ENCODE assay signal across 1 cellular context in the genomic region with DNA sequence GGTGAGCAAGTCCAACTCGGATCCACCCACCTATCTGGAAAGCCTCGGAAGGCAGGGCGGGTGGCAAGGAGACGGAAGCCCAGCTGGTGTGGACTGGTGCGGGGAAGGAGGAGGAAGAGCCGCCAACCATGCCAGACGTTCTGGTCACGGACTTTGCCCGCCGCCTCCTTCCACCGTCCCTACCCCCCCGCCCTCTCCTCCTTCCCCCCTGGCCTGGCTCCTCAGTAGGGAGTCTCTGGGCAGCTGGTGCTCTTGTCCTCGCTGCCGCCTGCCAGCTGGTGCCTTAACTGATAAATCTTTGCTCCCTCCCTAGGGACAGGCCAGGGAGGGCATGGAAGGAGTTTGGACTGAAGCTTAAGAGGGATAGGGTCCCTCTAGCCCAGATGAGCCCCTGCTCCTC.
TF ChIP-seq lines count a peak whose summit lies in the region.

No MANE protein-coding gene starts in this region.

TF ChIP-seq in H1, 55 proteins besides CTCF, POLR2A, EP300 and RAD21:
- no peak for TF ChIP-seq SUZ12 (IDR thresholded peaks at IDR 0.05; ENCODE audit: low read length)
- no peak for TF ChIP-seq SIN3A (conservative IDR thresholded peaks at IDR 0.05 in 1 of 2, IDR thresholded peaks at IDR 0.05 in 1 of 2; ENCODE audit: low read depth in 1 of 2, low read length in 2 of 2)
- no peak for TF ChIP-seq BCL11A (IDR thresholded peaks at IDR 0.05; ENCODE audit: low read depth in 2 of 2, low read length in 2 of 2)
- TF ChIP-seq, protein P1, sequence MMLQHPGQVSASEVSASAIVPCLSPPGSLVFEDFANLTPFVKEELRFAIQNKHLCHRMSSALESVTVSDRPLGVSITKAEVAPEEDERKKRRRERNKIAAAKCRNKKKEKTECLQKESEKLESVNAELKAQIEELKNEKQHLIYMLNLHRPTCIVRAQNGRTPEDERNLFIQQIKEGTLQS (IDR thresholded peaks at IDR 0.05; ENCODE audit: insufficient read depth, low read depth, low read length), result no peak
- no peak for TF ChIP-seq CHD2 (IDR thresholded peaks at IDR 0.05; ENCODE audit: low read length)
- no peak for TF ChIP-seq POU5F1 (IDR thresholded peaks at IDR 0.05; ENCODE audit: low read depth, low read length)
- no peak for TF ChIP-seq YY1 (IDR thresholded peaks at IDR 0.05; ENCODE audit: low read depth, low read length)
- no peak for TF ChIP-seq SRF (IDR thresholded peaks at IDR 0.05; ENCODE audit: low read depth, low read length)
- TF ChIP-seq NRF1 (IDR thresholded peaks at IDR 0.05; ENCODE audit: low read depth, low read length), result no peak
- TF ChIP-seq, protein P2, sequence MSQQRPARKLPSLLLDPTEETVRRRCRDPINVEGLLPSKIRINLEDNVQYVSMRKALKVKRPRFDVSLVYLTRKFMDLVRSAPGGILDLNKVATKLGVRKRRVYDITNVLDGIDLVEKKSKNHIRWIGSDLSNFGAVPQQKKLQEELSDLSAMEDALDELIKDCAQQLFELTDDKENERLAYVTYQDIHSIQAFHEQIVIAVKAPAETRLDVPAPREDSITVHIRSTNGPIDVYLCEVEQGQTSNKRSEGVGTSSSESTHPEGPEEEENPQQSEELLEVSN (IDR thresholded peaks at IDR 0.05), result no peak
- TF ChIP-seq RFX5 (IDR thresholded peaks at IDR 0.05; ENCODE audit: borderline replicate concordance, low read depth, low read length), result no peak
- TF ChIP-seq SP1 (IDR thresholded peaks at IDR 0.05; ENCODE audit: low read depth, low read length), result no peak
- TF ChIP-seq GABPA (IDR thresholded peaks at IDR 0.05; ENCODE audit: borderline replicate concordance, insufficient read depth, low read length), result no peak
- no peak for TF ChIP-seq TAF7 (optimal IDR thresholded peaks at IDR 0.05; ENCODE audit: borderline replicate concordance, low read depth, low read length)
- TF ChIP-seq CBX5 (IDR thresholded peaks at IDR 0.05; ENCODE audit: low read depth, low read length), result no peak
- TF ChIP-seq MAFK (IDR thresholded peaks at IDR 0.05; ENCODE audit: low read depth, low read length), result no peak
- TF ChIP-seq JUND (IDR thresholded peaks at IDR 0.05; ENCODE audit: low read length), result no peak
- no peak for TF ChIP-seq TAF1 (IDR thresholded peaks at IDR 0.05; ENCODE audit: low read depth, low read length)
